Comparison of ENCODE assay signal across 18 cellular contexts in genomic region chr7:17583786-17584185, GRCh38.
A peak's percentile ranks its signal among the peaks of the same experiment; 100 is the strongest.
DNase-seq lines count a peak whose midpoint lies in the region; ATAC-seq and TF ChIP-seq lines count a peak whose summit lies in the region.
"Had no signal": no experiment of that assay in that cellular context is flagged by ENCODE, and none has a peak within 500 bp of the region (broad histone marks: within the 10 kb centered on the region; RNA-seq: fewer than 3 reads in every experiment).

No MANE protein-coding gene starts in this region.

- no peaks in the 10 kb centered on the region for H3K36me3 ChIP-seq in mammary epithelial cell (ENCODE audit: insufficient read depth, low read length)
- no peaks in the 10 kb centered on the region for H3K36me3 ChIP-seq in breast epithelium
- H3K36me3 ChIP-seq: BLaER1 treated with 17β-estradiol and CSF1 and Interleukin-3, amounts not matched to agents 10 nM and 100 nM had no signal

- H3K4me2 ChIP-seq in mammary epithelial cell (ENCODE audit: insufficient read depth, low read depth, low read length): no peak overlapping the region
- H3K4me2 ChIP-seq: A549; BLaER1 treated with 17β-estradiol and CSF1 and Interleukin-3, amounts not matched to agents 10 nM and 100 nM had no signal

- no TSS peak for BruUV-seq in mammary epithelial cell (replicated peaks; lab: Mats Ljungman, UMichigan)

- WGBS in mammary epithelial cell (ENCODE audit: low coverage, missing lambda C conversion rate): 73% methylated on average over 1 of the region's 1 CpG

- no peak overlapping the region for H3K27ac ChIP-seq in mammary epithelial cell (ENCODE audit: insufficient read depth, low read depth, low read length)
- no peak overlapping the region for H3K27ac ChIP-seq in breast epithelium
- H3K27ac ChIP-seq in foreskin keratinocyte: no peak overlapping the region
- H3K27ac ChIP-seq: 22Rv1; A549; BLaER1 treated with 17β-estradiol and CSF1 and Interleukin-3, amounts not matched to agents 10 nM and 100 nM; C4-2B had no signal

- no peak overlapping the region for H2AFZ ChIP-seq in mammary epithelial cell (ENCODE audit: low read depth, low read length)

- no peak overlapping the region for H3K4me3 ChIP-seq in mammary epithelial cell (replicated peaks in 1 of 3; ENCODE audit: insufficient read depth in 1 of 3, low read depth in 2 of 3, low read length in 3 of 3)
- no peak overlapping the region for H3K4me3 ChIP-seq in breast epithelium
- H3K4me3 ChIP-seq in epithelial cell of esophagus (ENCODE audit: low read length): no peak overlapping the region
- H3K4me3 ChIP-seq: A549; BLaER1 treated with 17β-estradiol and CSF1 and Interleukin-3, amounts not matched to agents 10 nM and 100 nM had no signal

- TF ChIP-seq CTCF in mammary epithelial cell (conservative IDR thresholded peaks at IDR 0.05 in 1 of 2, IDR thresholded peaks at IDR 0.05 in 1 of 2; ENCODE audit: extremely low read depth in 1 of 2, insufficient read depth in 1 of 2, low read depth in 1 of 2, low read length in 2 of 2) (no peak), breast epithelium (IDR thresholded peaks at IDR 0.05) (no peak), epithelial cell of esophagus (IDR thresholded peaks at IDR 0.05; ENCODE audit: insufficient read depth, low read depth, low read length, missing control alignments) (no peak), foreskin keratinocyte (conservative IDR thresholded peaks at IDR 0.05) (no peak)

- TF ChIP-seq POLR2A in breast epithelium (IDR thresholded peaks at IDR 0.05): no peak

- H4K20me1 ChIP-seq in mammary epithelial cell (ENCODE audit: insufficient read depth, low read length): no peaks in the 10 kb centered on the region
- H4K20me1 ChIP-seq: BLaER1 treated with 17β-estradiol and CSF1 and Interleukin-3, amounts not matched to agents 10 nM and 100 nM had no signal

- in situ Hi-C loops in mammary epithelial cell (cut with MboI; ENCODE audit: low sequenced_read_pairs in 2 of 2): no loop called here

- no peak overlapping the region for H3K9ac ChIP-seq in mammary epithelial cell (ENCODE audit: insufficient read depth, low read length)
- H3K9ac ChIP-seq: BLaER1 treated with 17β-estradiol and CSF1 and Interleukin-3, amounts not matched to agents 10 nM and 100 nM had no signal

- no peaks in the 10 kb centered on the region for H3K79me2 ChIP-seq in mammary epithelial cell (ENCODE audit: insufficient read depth, low read length)

- H3K9me3 ChIP-seq in mammary epithelial cell (replicated peaks; ENCODE audit: insufficient read depth, low read length) (no peaks in the 10 kb centered on the region), breast epithelium (no peaks in the 10 kb centered on the region)
- H3K9me3 ChIP-seq: Caco-2 had no signal

- DNase-seq in mammary epithelial cell (peak; percentile 45), breast epithelium (ENCODE audit: low spot score in 2 of 2) (no peak), epithelial cell of esophagus (ENCODE audit: low read depth) (peak; percentile 69), foreskin keratinocyte (peak in 1 of 2 donors; percentile 69)
- no peak for DNase-seq in activated effector memory CD4-positive, alpha-beta T cell treated with Interleukin-2 at 50 U/mL for 16 hours
- DNase-seq: AML-193; Caco-2; Calu3; CD4-positive, alpha-beta T cell; CD8-positive, alpha-beta T cell; DMS79 treated with DMSO at 0.1 percent for 48 hours; GF-D8 had no signal

- intact Hi-C loops in mammary epithelial cell (cut with micrococcal nuclease): no loop called here
- intact Hi-C loops in breast epithelium (cut with DNase I; ENCODE audit: low total_unique reads): no loop called here

- ATAC-seq in foreskin keratinocyte (peak; percentile 31), HG03469 (IDR thresholded peaks at IDR 0.05; ENCODE audit: unreplicated experiment) (no peak), GM18519 (IDR thresholded peaks at IDR 0.05; ENCODE audit: low FRiP score, unreplicated experiment) (no peak)
- ATAC-seq: A549; CD8-positive, alpha-beta T cell had no signal

- H3K4me1 ChIP-seq in mammary epithelial cell (ENCODE audit: insufficient read depth, low read length) (peaks cover 18% of the 10 kb centered on the region), breast epithelium (no peaks in the 10 kb centered on the region), foreskin keratinocyte (peaks cover 15% of the 10 kb centered on the region)
- H3K4me1 ChIP-seq: A549; BLaER1 treated with 17β-estradiol and CSF1 and Interleukin-3, amounts not matched to agents 10 nM and 100 nM had no signal

- H3K27me3 ChIP-seq in mammary epithelial cell (ENCODE audit: insufficient read depth, low read length) (no peaks in the 10 kb centered on the region), breast epithelium (no peaks in the 10 kb centered on the region), foreskin keratinocyte (no peaks in the 10 kb centered on the region)
- H3K27me3 ChIP-seq: BLaER1 treated with 17β-estradiol and CSF1 and Interleukin-3, amounts not matched to agents 10 nM and 100 nM had no signal

- dilution Hi-C loops in mammary epithelial cell (cut with HindIII; ENCODE audit: low sequenced_read_pairs): loop anchor here (5.0 kb wide), 1 partner anchor 79 kb away; no protein-coding TSS in a partner anchor

- CTCF ChIA-PET in mammary epithelial cell (lab: Charles Lee; ENCODE audit: low non-redundant PET): no interaction called here

Comparison
In these comparisons a context has a peak if more than half of its experiments do, and no peak if none do; other contexts are left out.
1. DNase-seq: peak in mammary epithelial cell (single experiment) and epithelial cell of esophagus (single experiment); none in breast epithelium (0 of 2) and activated effector memory CD4-positive, alpha-beta T cell treated with Interleukin-2 at 50 U/mL for 16 hours (single experiment).